ENCODE assay signal across 8 cellular contexts in the genomic region with DNA sequence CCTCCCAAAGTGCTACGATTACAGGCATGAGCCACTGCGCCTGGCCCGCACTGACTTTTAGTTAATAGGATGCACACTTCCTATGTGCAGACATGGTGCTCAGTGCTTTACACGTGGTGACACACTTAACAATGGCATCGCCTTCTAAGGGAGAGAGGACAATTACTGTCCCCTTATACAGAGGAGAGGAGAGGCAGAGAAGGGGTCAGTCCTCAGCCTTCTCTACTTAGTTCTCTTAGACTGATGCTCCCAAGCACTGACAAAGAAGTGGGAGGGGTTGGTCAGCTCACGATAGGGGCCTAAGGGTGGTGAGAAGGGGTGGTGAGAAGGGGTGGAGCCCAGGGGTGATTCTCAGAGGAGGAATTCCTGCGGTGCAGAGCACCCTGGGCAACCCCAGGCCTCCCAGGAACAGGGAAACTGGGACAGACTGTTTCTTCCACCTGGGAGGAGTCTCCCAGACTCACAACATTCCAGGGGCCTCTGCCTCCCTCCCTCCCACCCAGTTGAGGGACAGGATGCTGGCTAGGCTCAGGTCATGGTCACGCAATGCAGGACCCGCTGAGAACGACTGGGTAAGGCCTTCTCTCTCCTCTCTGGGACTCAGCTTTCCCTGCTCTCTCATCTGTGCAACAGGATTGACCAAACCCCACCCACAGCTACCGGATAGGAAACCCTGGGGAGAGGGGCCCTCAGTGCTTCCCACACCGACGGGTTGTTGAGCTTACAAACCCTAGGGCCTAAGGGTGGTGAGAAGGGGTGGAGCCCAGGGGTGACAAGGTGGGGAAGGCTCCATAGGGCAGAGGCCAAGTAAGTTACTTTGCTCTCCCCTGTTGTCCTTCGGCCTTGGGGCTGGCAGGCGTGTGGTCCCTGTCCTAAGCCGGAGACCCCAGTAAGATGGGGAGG. TPM values are rescaled to one million over a fixed set of nuclear protein-coding genes. Genes with fewer than 3 reads are reported as not detected.
DNase-seq lines count a peak whose midpoint lies in the region; ATAC-seq and TF ChIP-seq lines count a peak whose summit lies in the region.

No MANE protein-coding gene starts in this region.

- H3K36me3 ChIP-seq in ACC112 (ENCODE audit: insufficient read depth, low read length): no peaks in the 10 kb centered on the region
- no peaks in the 10 kb centered on the region for H3K36me3 ChIP-seq in H7 (replicated peaks; ENCODE audit: control insufficient read depth, insufficient read depth, low read length)

- peak overlapping the region; percentile 86 for H3K27ac ChIP-seq in ACC112 (ENCODE audit: low read depth, low read length)

- no peak for ATAC-seq in activated B cell treated with CpG ODN at 0.5 μM for 24 hours (ENCODE audit: low read depth)

- CTCF ChIA-PET in activated B cell treated with CpG ODN at 0.5 μM for 24 hours (lab: Charles Lee): interaction anchor here (1.0 to 3.8 kb wide), 3 partner anchors 14 to 107 kb away, joined by 5 to 14 read pairs (median 11); no protein-coding TSS in a partner anchor

- no peaks in the 10 kb centered on the region for H3K9me3 Mint-ChIP-seq in activated B cell treated with CpG ODN at 0.5 μM for 24 hours

- peaks cover 32% of the 10 kb centered on the region for H3K4me1 ChIP-seq in ACC112 (ENCODE audit: control insufficient read depth, insufficient read depth, low read length, unreplicated experiment)

- H3K27ac Mint-ChIP-seq in activated B cell treated with CpG ODN at 0.5 μM for 24 hours: no peak overlapping the region

- H3K79me2 ChIP-seq in ACC112 (ENCODE audit: control insufficient read depth, insufficient read depth, low read length, unreplicated experiment): peaks cover 58% of the 10 kb centered on the region

- peaks cover 4% of the 10 kb centered on the region for H3K36me3 Mint-ChIP-seq in activated B cell treated with CpG ODN at 0.5 μM for 24 hours (ENCODE audit: low read depth)

- H2AFZ ChIP-seq in ACC112 (ENCODE audit: low read length, unreplicated experiment): no peak overlapping the region

- DNase-seq in H7 (peak; percentile 56), activated B cell treated with CpG ODN at 0.5 μM for 24 hours (no peak), fibroblast of peridontal ligament (ENCODE audit: extremely low read depth) (peak; percentile 29), renal cortical epithelial cell (ENCODE audit: low read depth) (peak; percentile 87), NCI-H1930 (lab: John Stamatoyannopoulos, UW) (no peak), NCI-H524 (lab: John Stamatoyannopoulos, UW) (no peak), medulla oblongata (ENCODE audit: extremely low spot score) (no peak)

- H3K27me3 Mint-ChIP-seq in activated B cell treated with CpG ODN at 0.5 μM for 24 hours: no peaks in the 10 kb centered on the region

- H3K4me3 Mint-ChIP-seq in activated B cell treated with CpG ODN at 0.5 μM for 24 hours: peak overlapping the region; percentile 80

- POLR2A ChIA-PET in activated B cell treated with CpG ODN at 0.5 μM for 24 hours (lab: Charles Lee): interaction anchor here (0.6 kb wide), 1 partner anchor 9 kb away, joined by 3 read pairs; no protein-coding TSS in a partner anchor

- H3K27me3 ChIP-seq in ACC112 (ENCODE audit: insufficient read depth, low read length) (no peaks in the 10 kb centered on the region), H7 (ENCODE audit: control insufficient read depth, insufficient read depth, low read length) (peaks cover 3% of the 10 kb centered on the region; the same call in 1 of the 2 replicates)

- TF ChIP-seq CTCF in activated B cell treated with CpG ODN at 0.5 μM for 24 hours (IDR thresholded peaks at IDR 0.05): no peak

- H3K4me3 ChIP-seq in ACC112 (ENCODE audit: low read depth, low read length): peak overlapping the region; percentile 98
- H3K4me3 ChIP-seq in H7 (ENCODE audit: insufficient read depth, low read depth, low read length): peak overlapping the region; percentile 84

- intact Hi-C loops in activated B cell treated with CpG ODN at 0.5 μM for 24 hours (cut with micrococcal nuclease): no loop called here

- H3K4me1 Mint-ChIP-seq in activated B cell treated with CpG ODN at 0.5 μM for 24 hours: peaks cover 28% of the 10 kb centered on the region

RNA-seq across cellular contexts. Expression of gene TPRA1, which starts 1.6 kb away (rescaled TPM):
- total RNA-seq in H7 (2014; rRNA removed; shearing (Covaris generic)): 33.9 and 38.1 TPM in 2 replicates
- 17.5 and 18.3 TPM in 2 replicates for total RNA-seq in activated B cell treated with CpG ODN at 0.5 μM for 24 hours
- total RNA-seq in renal cortical epithelial cell: 54.2 and 110 TPM in 2 replicates

RNA-seq across cellular contexts. Expression of gene MCM2, which starts 9.3 kb away (rescaled TPM):
- total RNA-seq in H7 (2014; rRNA removed; shearing (Covaris generic)): 196 and 207 TPM in 2 replicates
- 44.4 and 45.6 TPM in 2 replicates for total RNA-seq in activated B cell treated with CpG ODN at 0.5 μM for 24 hours
- total RNA-seq in renal cortical epithelial cell: 27.9 and 63.4 TPM in 2 replicates

RNA-seq across cellular contexts. Expression of gene PODXL2, which starts 40.1 kb away (rescaled TPM):
- total RNA-seq in H7 (2014; rRNA removed; shearing (Covaris generic)): 38.7 and 44.2 TPM in 2 replicates
- 3.3 and 3.7 TPM in 2 replicates for total RNA-seq in activated B cell treated with CpG ODN at 0.5 μM for 24 hours
- 6.7 and 19.6 TPM in 2 replicates for total RNA-seq in renal cortical epithelial cell

Comparison
In these comparisons a context has a peak if more than half of its experiments do, and no peak if none do; other contexts are left out.
1. DNase-seq: peak in H7 (single experiment), fibroblast of peridontal ligament (single experiment) and renal cortical epithelial cell (single experiment); none in activated B cell treated with CpG ODN at 0.5 μM for 24 hours (single experiment), NCI-H1930 (0 of 2), NCI-H524 (0 of 2) and medulla oblongata (single experiment).